ENCODE assay signal across 16 cellular contexts in the genomic region with DNA sequence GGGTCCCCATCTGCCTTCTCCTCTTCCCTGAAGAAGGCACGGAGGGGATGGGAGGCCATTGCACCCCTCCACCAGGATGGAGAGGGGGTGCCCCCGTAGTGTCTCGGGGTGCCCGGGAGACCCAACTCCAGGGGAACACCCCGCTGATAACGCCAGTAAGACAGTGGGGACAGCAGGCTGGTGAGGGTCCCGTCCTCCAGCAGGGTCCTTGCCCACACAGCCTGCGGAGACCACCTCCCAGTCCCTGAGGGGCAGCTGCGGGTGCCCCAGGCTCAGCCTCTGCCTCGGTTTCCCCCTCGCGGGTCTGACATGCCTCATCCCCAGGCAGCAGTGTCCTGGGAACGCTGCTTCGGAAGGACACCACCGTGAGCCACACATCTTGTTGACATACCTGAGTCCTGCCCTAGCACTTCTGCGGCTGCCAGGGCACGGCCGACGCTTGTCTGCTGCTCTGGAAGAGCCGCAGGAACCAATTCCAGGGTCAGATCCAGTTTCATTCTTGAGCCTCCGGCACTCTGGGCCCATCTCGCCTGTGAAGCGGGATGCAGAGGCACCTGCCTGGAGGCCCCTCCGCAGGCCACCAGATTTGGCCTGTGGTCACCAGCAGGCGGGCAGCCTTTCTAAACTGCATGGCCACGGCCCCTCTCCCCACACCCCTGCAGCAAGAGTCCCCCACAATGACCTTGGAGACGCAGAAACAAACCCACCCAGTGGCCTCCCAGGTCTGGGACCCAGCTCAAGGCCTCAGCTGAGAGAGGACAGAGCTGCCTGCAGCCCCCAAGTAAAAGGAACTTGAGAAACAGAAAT. TPM values are rescaled to one million over a fixed set of nuclear protein-coding genes. Genes with fewer than 3 reads are reported as not detected.
DNase-seq lines count a peak whose midpoint lies in the region; ATAC-seq and TF ChIP-seq lines count a peak whose summit lies in the region.
"Had no signal": no experiment of that assay in that cellular context is flagged by ENCODE, and none has a peak within 500 bp of the region (broad histone marks: within the 10 kb centered on the region; RNA-seq: fewer than 3 reads in every experiment).

No MANE protein-coding gene starts in this region.

- no peaks in the 10 kb centered on the region for H3K27me3 Mint-ChIP-seq in activated CD8-positive, alpha-beta T cell treated with anti-CD3 and anti-CD28 coated beads, Interleukin-2, amount 10 ng/mL, durations not matched to agents 7 days and 5 days (ENCODE audit: low read depth)
- H3K27me3 Mint-ChIP-seq in activated CD8-positive, alpha-beta T cell treated with anti-CD3 and anti-CD28 coated beads for 36 hours: no peaks in the 10 kb centered on the region
- H3K27me3 Mint-ChIP-seq in endodermal cell (ENCODE audit: insufficient read depth) (no peaks in the 10 kb centered on the region), osteocyte (ENCODE audit: unreplicated experiment) (no peaks in the 10 kb centered on the region)
- H3K27me3 Mint-ChIP-seq: CD4-positive, alpha-beta memory T cell had no signal

- H3K4me3 ChIP-seq in BLaER1: peak overlapping the region; percentile 31
- no peak overlapping the region for H3K4me3 ChIP-seq in endodermal cell (ENCODE audit: low read length)

- peak overlapping the region; percentile 67 for H3K9ac ChIP-seq in BLaER1
- H3K9ac ChIP-seq in endodermal cell (ENCODE audit: extremely low read depth, low read length, poor library complexity, severe bottlenecking): no peak overlapping the region
- H3K9ac ChIP-seq: KMS-11 had no signal

- WGBS in endodermal cell (ENCODE audit: insufficient coverage in 1 of 2, insufficient read length in 1 of 2), 2 experiments: 90 to 92% methylated on average over 14 to 27 of the region's 27 CpGs

- ATAC-seq in activated CD8-positive, alpha-beta T cell treated with anti-CD3 and anti-CD28 coated beads, Interleukin-2, amount 10 ng/mL, durations not matched to agents 7 days and 5 days: no peak
- no peak for ATAC-seq in activated CD8-positive, alpha-beta T cell treated with anti-CD3 and anti-CD28 coated beads for 36 hours
- no peak for ATAC-seq in HG02763 (IDR thresholded peaks at IDR 0.05; ENCODE audit: unreplicated experiment)

- peaks cover 93% of the 10 kb centered on the region for H3K4me1 ChIP-seq in BLaER1
- peaks cover 22% of the 10 kb centered on the region for H3K4me1 ChIP-seq in endodermal cell (ENCODE audit: control insufficient read depth, insufficient read depth, low read length)

- POLR2A ChIA-PET in activated CD8-positive, alpha-beta T cell treated with anti-CD3 and anti-CD28 coated beads, Interleukin-2, amount 10 ng/mL, durations not matched to agents 7 days and 5 days (lab: Charles Lee): interaction anchor here (0.6 kb wide), 1 partner anchor 61 kb away, joined by 3 read pairs; no protein-coding TSS in a partner anchor
- POLR2A ChIA-PET in activated CD8-positive, alpha-beta T cell treated with anti-CD3 and anti-CD28 coated beads for 36 hours (lab: Charles Lee): no interaction called here

- H3K9me3 ChIP-seq in BLaER1 (no peaks in the 10 kb centered on the region), endodermal cell (ENCODE audit: control insufficient read depth, low read length) (no peaks in the 10 kb centered on the region)

- peak overlapping the region; percentile 97 for H3K4me2 ChIP-seq in BLaER1
- H3K4me2 ChIP-seq: KMS-11 had no signal

- H4K20me1 ChIP-seq in BLaER1: peaks cover 31% of the 10 kb centered on the region

- intact Hi-C loops in activated CD8-positive, alpha-beta T cell treated with anti-CD3 and anti-CD28 coated beads for 36 hours (cut with micrococcal nuclease): no loop called here

- peaks cover 24% of the 10 kb centered on the region for H3K36me3 ChIP-seq in BLaER1
- H3K36me3 ChIP-seq in endodermal cell (ENCODE audit: control insufficient read depth, insufficient read depth, low read length): peaks cover 7% of the 10 kb centered on the region

- H3K4me3 Mint-ChIP-seq in activated CD8-positive, alpha-beta T cell treated with anti-CD3 and anti-CD28 coated beads, Interleukin-2, amount 10 ng/mL, durations not matched to agents 7 days and 5 days: no peak overlapping the region
- H3K4me3 Mint-ChIP-seq in activated CD8-positive, alpha-beta T cell treated with anti-CD3 and anti-CD28 coated beads for 36 hours: no peak overlapping the region
- H3K4me3 Mint-ChIP-seq in endodermal cell: no peak overlapping the region
- peak overlapping the region; percentile 22 for H3K4me3 Mint-ChIP-seq in osteocyte (ENCODE audit: unreplicated experiment)

- DNase-seq in activated CD8-positive, alpha-beta T cell treated with anti-CD3 and anti-CD28 coated beads, Interleukin-2, amount 10 ng/mL, durations not matched to agents 7 days and 5 days: no peak
- DNase-seq in activated CD8-positive, alpha-beta T cell treated with anti-CD3 and anti-CD28 coated beads for 36 hours: no peak
- DNase-seq in endodermal cell (no peak), osteocyte (ENCODE audit: extremely low spot score, unreplicated experiment) (no peak), putamen (ENCODE audit: low spot score) (no peak), COR-L47 (lab: John Stamatoyannopoulos, UW) (no peak)
- DNase-seq: CD4-positive, alpha-beta memory T cell; DMS79 treated with DMSO at 0.1 percent for 48 hours; H7; NCI-H1092; NCI-H1694; NCI-H774; SHP77 had no signal

- CTCF ChIA-PET in activated CD8-positive, alpha-beta T cell treated with anti-CD3 and anti-CD28 coated beads, Interleukin-2, amount 10 ng/mL, durations not matched to agents 7 days and 5 days (lab: Charles Lee): interaction anchor here (0.7 kb wide), 1 partner anchor 86 kb away, joined by 3 read pairs; no protein-coding TSS in a partner anchor
- CTCF ChIA-PET in activated CD8-positive, alpha-beta T cell treated with anti-CD3 and anti-CD28 coated beads for 36 hours (lab: Charles Lee): no interaction called here

- peaks cover 8% of the 10 kb centered on the region for H3K4me1 Mint-ChIP-seq in activated CD8-positive, alpha-beta T cell treated with anti-CD3 and anti-CD28 coated beads, Interleukin-2, amount 10 ng/mL, durations not matched to agents 7 days and 5 days (ENCODE audit: low read depth)
- H3K4me1 Mint-ChIP-seq in activated CD8-positive, alpha-beta T cell treated with anti-CD3 and anti-CD28 coated beads for 36 hours (ENCODE audit: low read depth): peaks cover 3% of the 10 kb centered on the region
- peaks cover 2% of the 10 kb centered on the region for H3K4me1 Mint-ChIP-seq in endodermal cell
- H3K4me1 Mint-ChIP-seq in osteocyte (ENCODE audit: unreplicated experiment): peaks cover 3% of the 10 kb centered on the region

- H3K27me3 ChIP-seq in BLaER1 (no peaks in the 10 kb centered on the region), endodermal cell (ENCODE audit: control insufficient read depth, insufficient read depth, low read length, poor library complexity, severe bottlenecking) (no peaks in the 10 kb centered on the region)

- peak overlapping the region; percentile 14 for H3K27ac Mint-ChIP-seq in activated CD8-positive, alpha-beta T cell treated with anti-CD3 and anti-CD28 coated beads, Interleukin-2, amount 10 ng/mL, durations not matched to agents 7 days and 5 days
- no peak overlapping the region for H3K27ac Mint-ChIP-seq in activated CD8-positive, alpha-beta T cell treated with anti-CD3 and anti-CD28 coated beads for 36 hours
- H3K27ac Mint-ChIP-seq in endodermal cell (peak overlapping the region; percentile 21), osteocyte (ENCODE audit: unreplicated experiment) (no peak overlapping the region)

- H3K27ac ChIP-seq in BLaER1 (peak overlapping the region; percentile 77), endodermal cell (ENCODE audit: low read depth, low read length) (no peak overlapping the region)
- H3K27ac ChIP-seq: KMS-11 had no signal

- no peak for TF ChIP-seq CTCF in activated CD8-positive, alpha-beta T cell treated with anti-CD3 and anti-CD28 coated beads for 36 hours (IDR thresholded peaks at IDR 0.05)
- TF ChIP-seq CTCF in endodermal cell (conservative IDR thresholded peaks at IDR 0.05) (no peak), osteocyte (IDR thresholded peaks at IDR 0.05) (no peak)

- no peaks in the 10 kb centered on the region for H3K9me3 Mint-ChIP-seq in activated CD8-positive, alpha-beta T cell treated with anti-CD3 and anti-CD28 coated beads, Interleukin-2, amount 10 ng/mL, durations not matched to agents 7 days and 5 days (ENCODE audit: insufficient read depth)
- no peaks in the 10 kb centered on the region for H3K9me3 Mint-ChIP-seq in activated CD8-positive, alpha-beta T cell treated with anti-CD3 and anti-CD28 coated beads for 36 hours
- no peaks in the 10 kb centered on the region for H3K9me3 Mint-ChIP-seq in endodermal cell
- H3K9me3 Mint-ChIP-seq in osteocyte (ENCODE audit: unreplicated experiment): no peaks in the 10 kb centered on the region
- H3K9me3 Mint-ChIP-seq: CD4-positive, alpha-beta memory T cell had no signal

- peaks cover 4% of the 10 kb centered on the region for H3K36me3 Mint-ChIP-seq in activated CD8-positive, alpha-beta T cell treated with anti-CD3 and anti-CD28 coated beads, Interleukin-2, amount 10 ng/mL, durations not matched to agents 7 days and 5 days (ENCODE audit: low read depth)
- H3K36me3 Mint-ChIP-seq in activated CD8-positive, alpha-beta T cell treated with anti-CD3 and anti-CD28 coated beads for 36 hours (ENCODE audit: low read depth): no peaks in the 10 kb centered on the region
- H3K36me3 Mint-ChIP-seq in endodermal cell (ENCODE audit: low read depth) (peaks cover 14% of the 10 kb centered on the region), osteocyte (ENCODE audit: unreplicated experiment) (no peaks in the 10 kb centered on the region)

RNA-seq across cellular contexts. Expression of a gene that starts 39.9 kb away (rescaled TPM):
- total RNA-seq in activated CD8-positive, alpha-beta T cell treated with anti-CD3 and anti-CD28 coated beads, Interleukin-2, amount 10 ng/mL, durations not matched to agents 7 days and 5 days: 10 to 100 TPM; 80.9 to 90.0 TPM
- total RNA-seq in activated CD8-positive, alpha-beta T cell treated with anti-CD3 and anti-CD28 coated beads for 36 hours: 10 to 100 TPM; 67.7 to 73.5 TPM
- 10 to 100 TPM; 75.4 to 76.6 TPM for total RNA-seq in endodermal cell
- 68.2 TPM for polyA plus RNA-seq in endodermal cell (2013, experiment 1 of 2)
- polyA plus RNA-seq in endodermal cell (2013, experiment 2 of 2): 57.8 TPM
- 49.8 and 50.2 TPM in 2 replicates for total RNA-seq in osteocyte

Comparison
In these comparisons a context has a peak if more than half of its experiments do, and no peak if none do; other contexts are left out.
1. H3K27ac Mint-ChIP-seq: peak in activated CD8-positive, alpha-beta T cell treated with anti-CD3 and anti-CD28 coated beads, Interleukin-2, amount 10 ng/mL, durations not matched to agents 7 days and 5 days (single experiment) and endodermal cell (single experiment); none in activated CD8-positive, alpha-beta T cell treated with anti-CD3 and anti-CD28 coated beads for 36 hours (single experiment) and osteocyte (single experiment).